14 cellular contexts compared by ENCODE assay signal in genomic region chr4:40681600-40682297, GRCh38.
DNase-seq lines count a peak whose midpoint lies in the region; ATAC-seq and TF ChIP-seq lines count a peak whose summit lies in the region.
"Had no signal": no experiment of that assay in that cellular context is flagged by ENCODE, and none has a peak within 500 bp of the region (broad histone marks: within the 10 kb centered on the region; RNA-seq: fewer than 3 reads in every experiment).

No MANE protein-coding gene starts in this region.

- TF ChIP-seq CTCF in 22Rv1 (IDR thresholded peaks at IDR 0.05) (no peak), coronary artery (IDR thresholded peaks at IDR 0.05) (no peak)

- peak; percentile 10 for DNase-seq in COR-L47 (lab: John Stamatoyannopoulos, UW)
- peak; percentile 12 for DNase-seq in NCI-H146 treated with DMSO at 0.1 percent for 48 hours (lab: John Stamatoyannopoulos, UW; ENCODE audit: unreplicated experiment)
- peak; percentile 58 for DNase-seq in left kidney (ENCODE audit: low read depth, low spot score)
- DNase-seq in coronary artery (ENCODE audit: low spot score), result no peak
- DNase-seq in activated CD4-positive, CD25-positive, alpha-beta regulatory T cell treated with anti-CD3 and anti-CD28 coated beads, Interleukin-2, amount 50 U/mL, for 72 hours, result no peak
- DNase-seq: DMS153, EL, NCI-H187, NCI-H526 treated with DMSO at 0.1 percent for 48 hours, SJCRH30 had no signal

- ATAC-seq in HG03521 (IDR thresholded peaks at IDR 0.05; ENCODE audit: unreplicated experiment), result no peak

- H3K4me3 ChIP-seq in coronary artery, result no peak overlapping the region
- H3K4me3 ChIP-seq: BLaER1 treated with 17β-estradiol and CSF1 and Interleukin-3, amounts not matched to agents 10 nM and 100 nM; SJCRH30 had no signal

- peak overlapping the region; percentile 61 for H3K27ac ChIP-seq in 22Rv1
- no peak overlapping the region for H3K27ac ChIP-seq in coronary artery
- H3K27ac ChIP-seq: RWPE1, SJCRH30 had no signal

Comparison
In these comparisons a context has a peak if more than half of its experiments do, and no peak if none do; other contexts are left out.
1. DNase-seq: peak in COR-L47 (single experiment), NCI-H146 treated with DMSO at 0.1 percent for 48 hours (single experiment) and left kidney (single experiment); none in coronary artery (single experiment) and activated CD4-positive, CD25-positive, alpha-beta regulatory T cell treated with anti-CD3 and anti-CD28 coated beads, Interleukin-2, amount 50 U/mL, for 72 hours (single experiment).